ENCODE assay signal across 29 cellular contexts in the genomic region with DNA sequence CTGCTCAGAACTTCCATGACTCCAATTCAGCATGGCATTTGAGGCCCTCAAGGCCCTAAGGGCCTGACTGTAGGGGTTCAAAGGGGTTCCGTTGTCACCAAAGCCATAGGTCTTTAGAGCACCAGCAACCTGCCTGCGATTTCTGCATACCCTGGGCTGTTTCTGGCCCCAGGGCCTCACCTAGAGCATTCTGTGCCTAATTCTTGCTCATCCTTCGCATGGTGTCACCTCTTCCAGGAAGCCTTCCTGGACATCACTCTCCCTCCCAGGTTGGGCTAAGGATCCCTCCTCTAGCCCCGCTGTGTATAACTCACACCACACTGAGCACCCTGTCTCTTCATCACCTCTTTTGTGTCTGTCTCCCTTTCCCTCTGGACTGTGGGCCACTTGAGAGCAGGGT.
"Had no signal": no experiment of that assay in that cellular context is flagged by ENCODE, and none has a peak within 500 bp of the region (broad histone marks: within the 10 kb centered on the region; RNA-seq: fewer than 3 reads in every experiment).

No MANE protein-coding gene starts in this region.

- H3K36me3 ChIP-seq: ascending aorta, breast epithelium, gastrocnemius medialis had no signal

- H3K9me3 ChIP-seq: ascending aorta, breast epithelium, esophagus muscularis mucosa, gastrocnemius medialis, heart left ventricle had no signal

- H3K4me3 ChIP-seq: ascending aorta, breast epithelium, coronary artery, esophagus muscularis mucosa, gastrocnemius medialis, heart left ventricle had no signal

- DNase-seq: activated CD4-positive, alpha-beta memory T cell treated with anti-CD3 and anti-CD28 coated beads, Interleukin-2, amount 10 ng/mL, durations not matched to agents 7 days and 5 days; activated CD4-positive, alpha-beta T cell treated with anti-CD3 and anti-CD28 coated beads for 1 hour; activated CD4-positive, alpha-beta T cell treated with anti-CD3 and anti-CD28 coated beads for 4 hours; activated CD4-positive, alpha-beta T cell treated with anti-CD3 and anti-CD28 coated beads, Interleukin-2, amount 10 ng/mL, durations not matched to agents 7 days and 5 days; activated CD4-positive, alpha-beta T cell treated with anti-CD3 and anti-CD28 coated beads, Interleukin-2, amount 50 U/mL, for 4 hours; activated CD4-positive, CD25-positive, alpha-beta regulatory T cell; activated CD8-positive, alpha-beta memory T cell treated with anti-CD3 and anti-CD28 coated beads, Interleukin-2, amount 50 U/mL, for 48 hours; activated gamma-delta T cell; activated naive CD4-positive, alpha-beta T cell; activated naive CD4-positive, alpha-beta T cell treated with anti-CD3 and anti-CD28 coated beads, Interleukin-2, amount 10 ng/mL, durations not matched to agents 7 days and 5 days; activated naive CD8-positive, alpha-beta T cell treated with anti-CD3 and anti-CD28 coated beads, Interleukin-2, amount 10 ng/mL, durations not matched to agents 7 days and 5 days; activated T-cell treated with anti-CD3 and anti-CD28 coated beads for 4 hours; activated T-cell treated with anti-CD3 and anti-CD28 coated beads, Interleukin-2, amount 50 U/mL, for 24 hours; activated T-cell treated with anti-CD3 and anti-CD28 coated beads, Interleukin-2, amount 50 U/mL, for 72 hours; dermis blood vessel endothelial cell; effector CD4-positive, alpha-beta T cell; effector memory CD8-positive, alpha-beta T cell; erythroblast; foreskin keratinocyte; gastrocnemius medialis; glutamatergic neuron; heart left ventricle; T-helper 1 cell; T-helper 2 cell had no signal

- ATAC-seq: activated naive CD4-positive, alpha-beta T cell treated with anti-CD3 and anti-CD28 coated beads, Interleukin-2, amount 50 U/mL, for 72 hours; activated T-cell treated with anti-CD3 and anti-CD28 coated beads, Interleukin-2, amount 50 U/mL, for 72 hours; effector memory CD8-positive, alpha-beta T cell; foreskin keratinocyte; gastrocnemius medialis; heart left ventricle had no signal

- H3K4me1 ChIP-seq: ascending aorta, breast epithelium, foreskin keratinocyte, gastrocnemius medialis, heart left ventricle had no signal

- H3K27me3 ChIP-seq: ascending aorta, breast epithelium, esophagus muscularis mucosa, foreskin keratinocyte, heart left ventricle had no signal

- H3K27ac ChIP-seq: ascending aorta, breast epithelium, coronary artery, esophagus muscularis mucosa, foreskin keratinocyte, gastrocnemius medialis, heart left ventricle had no signal
